In genomic region chr15:76346666-76347506, GRCh38 we compare ENCODE assay signal across 8 cellular contexts. TPM values are rescaled to one million over a fixed set of nuclear protein-coding genes. Genes with fewer than 3 reads are reported as not detected.
DNase-seq lines count a peak whose midpoint lies in the region; ATAC-seq and TF ChIP-seq lines count a peak whose summit lies in the region.

No MANE protein-coding gene starts in this region.

- H3K27me3 Mint-ChIP-seq in activated B cell treated with CpG ODN at 0.5 μM for 24 hours = peaks cover 35% of the 10 kb centered on the region

- no peaks in the 10 kb centered on the region for H3K9me3 Mint-ChIP-seq in activated B cell treated with CpG ODN at 0.5 μM for 24 hours
- no peaks in the 10 kb centered on the region for H3K9me3 Mint-ChIP-seq in stimulated activated effector memory CD8-positive, alpha-beta T cell treated with anti-CD3 and anti-CD28 coated beads, Interleukin-12 subunit alpha, Interleukin-12 subunit beta, amount 100 ng/mL, for 72 hours

- POLR2A ChIA-PET in activated B cell treated with CpG ODN at 0.5 μM for 24 hours (lab: Charles Lee) = interaction anchor here (0.8 kb wide), 2 partner anchors 10 to 12 kb away, joined by 3 read pairs; no protein-coding TSS in a partner anchor

- H3K9ac ChIP-seq in iPS-20b (ENCODE audit: low read depth, low read length) = no peak overlapping the region

- no peaks in the 10 kb centered on the region; the same call in none of the 2 replicates for H3K9me3 ChIP-seq in iPS-20b (ENCODE audit: insufficient read depth, low read depth, low read length)

- peaks cover 13% of the 10 kb centered on the region for H3K36me3 Mint-ChIP-seq in activated B cell treated with CpG ODN at 0.5 μM for 24 hours (ENCODE audit: low read depth)
- H3K36me3 Mint-ChIP-seq in stimulated activated effector memory CD8-positive, alpha-beta T cell treated with anti-CD3 and anti-CD28 coated beads, Interleukin-12 subunit alpha, Interleukin-12 subunit beta, amount 100 ng/mL, for 72 hours = peaks cover 5% of the 10 kb centered on the region

- ATAC-seq in GM21528 (IDR thresholded peaks at IDR 0.05; ENCODE audit: low FRiP score, unreplicated experiment) (peak; percentile 38), activated B cell treated with CpG ODN at 0.5 μM for 24 hours (ENCODE audit: low read depth) (no peak), HG03196 (IDR thresholded peaks at IDR 0.05; ENCODE audit: unreplicated experiment) (no peak), GM18907 (IDR thresholded peaks at IDR 0.05; ENCODE audit: unreplicated experiment) (no peak), HG03108 (IDR thresholded peaks at IDR 0.05; ENCODE audit: unreplicated experiment) (no peak)
- peak; percentile 29 for ATAC-seq in stimulated activated effector memory CD8-positive, alpha-beta T cell treated with anti-CD3 and anti-CD28 coated beads, Interleukin-12 subunit alpha, Interleukin-12 subunit beta, amount 100 ng/mL, for 72 hours

- no peak for DNase-seq in activated B cell treated with CpG ODN at 0.5 μM for 24 hours
- DNase-seq in stimulated activated effector memory CD8-positive, alpha-beta T cell treated with anti-CD3 and anti-CD28 coated beads, Interleukin-12 subunit alpha, Interleukin-12 subunit beta, amount 100 ng/mL, for 72 hours (ENCODE audit: low spot score in 2 of 2) = no peak
- DNase-seq in MV-4-11 (lab: John Stamatoyannopoulos, UW) = no peak

- H3K27ac Mint-ChIP-seq in activated B cell treated with CpG ODN at 0.5 μM for 24 hours = no peak overlapping the region
- H3K27ac Mint-ChIP-seq in stimulated activated effector memory CD8-positive, alpha-beta T cell treated with anti-CD3 and anti-CD28 coated beads, Interleukin-12 subunit alpha, Interleukin-12 subunit beta, amount 100 ng/mL, for 72 hours = no peak overlapping the region

- peaks cover 97% of the 10 kb centered on the region for H3K27me3 ChIP-seq in iPS-20b (ENCODE audit: insufficient read depth, low read length)

- H3K4me3 ChIP-seq in iPS-20b (ENCODE audit: low read length) = peak overlapping the region; percentile 69

- CTCF ChIA-PET in activated B cell treated with CpG ODN at 0.5 μM for 24 hours (lab: Charles Lee) = interaction anchor here (1.0 kb wide), 1 partner anchor 11 kb away, joined by 3 read pairs; no protein-coding TSS in a partner anchor

- no peak for TF ChIP-seq CTCF in activated B cell treated with CpG ODN at 0.5 μM for 24 hours (IDR thresholded peaks at IDR 0.05)

- H3K4me1 Mint-ChIP-seq in activated B cell treated with CpG ODN at 0.5 μM for 24 hours = peaks cover 29% of the 10 kb centered on the region
- peaks cover 14% of the 10 kb centered on the region for H3K4me1 Mint-ChIP-seq in stimulated activated effector memory CD8-positive, alpha-beta T cell treated with anti-CD3 and anti-CD28 coated beads, Interleukin-12 subunit alpha, Interleukin-12 subunit beta, amount 100 ng/mL, for 72 hours

- no peaks in the 10 kb centered on the region for H3K36me3 ChIP-seq in iPS-20b (ENCODE audit: insufficient read depth, low read depth, low read length)

- intact Hi-C loops in activated B cell treated with CpG ODN at 0.5 μM for 24 hours (cut with micrococcal nuclease) = loop anchor here (10.0 kb wide), 2 partner anchors 228 to 738 kb away; no protein-coding TSS in a partner anchor

- no peak overlapping the region for H3K27ac ChIP-seq in iPS-20b (ENCODE audit: low read length)

- H3K4me1 ChIP-seq in iPS-20b (ENCODE audit: insufficient read depth, low read length) = no peaks in the 10 kb centered on the region

- peak overlapping the region; percentile 68 for H3K4me3 Mint-ChIP-seq in activated B cell treated with CpG ODN at 0.5 μM for 24 hours
- H3K4me3 Mint-ChIP-seq in stimulated activated effector memory CD8-positive, alpha-beta T cell treated with anti-CD3 and anti-CD28 coated beads, Interleukin-12 subunit alpha, Interleukin-12 subunit beta, amount 100 ng/mL, for 72 hours = peak overlapping the region; percentile 67

RNA-seq across cellular contexts. Expression of gene ISL2, which starts 10.3 kb away (rescaled TPM):
- 0.35 and 0.39 TPM in 2 replicates for total RNA-seq in activated B cell treated with CpG ODN at 0.5 μM for 24 hours

RNA-seq across cellular contexts. Expression of gene ETFA, which starts 35.6 kb away (rescaled TPM):
- total RNA-seq in activated B cell treated with CpG ODN at 0.5 μM for 24 hours = 112 and 113 TPM in 2 replicates

Comparison
In these comparisons a context has a peak if more than half of its experiments do, and no peak if none do; other contexts are left out.
1. ATAC-seq: peak in GM21528 (single experiment) and stimulated activated effector memory CD8-positive, alpha-beta T cell treated with anti-CD3 and anti-CD28 coated beads, Interleukin-12 subunit alpha, Interleukin-12 subunit beta, amount 100 ng/mL, for 72 hours (single experiment); none in activated B cell treated with CpG ODN at 0.5 μM for 24 hours (single experiment), HG03196 (single experiment), GM18907 (single experiment) and HG03108 (single experiment).